Comparison of ENCODE assay signal across 14 cellular contexts in the genomic region with DNA sequence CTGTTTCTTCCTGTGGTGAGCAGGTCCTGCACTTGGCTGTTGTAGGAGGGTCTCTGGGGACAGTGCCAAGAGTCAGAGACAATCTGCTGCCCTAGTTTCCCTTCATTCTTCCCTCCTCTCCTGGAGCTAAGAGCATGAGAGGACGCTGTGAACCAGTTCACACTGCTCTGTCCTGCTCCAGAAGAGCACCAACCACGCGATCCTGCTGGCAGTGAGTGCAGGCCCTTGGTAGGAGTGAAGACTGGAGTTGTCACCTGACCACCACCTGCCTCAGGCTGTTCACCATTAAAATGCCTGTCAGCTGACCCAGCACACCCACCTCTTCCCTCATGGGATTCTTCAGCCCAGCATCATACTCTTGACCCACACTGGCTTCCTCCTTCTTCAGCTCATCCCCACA. TPM values are rescaled to one million over a fixed set of nuclear protein-coding genes. Genes with fewer than 3 reads are reported as not detected.
DNase-seq lines count a peak whose midpoint lies in the region; ATAC-seq and TF ChIP-seq lines count a peak whose summit lies in the region.
"Had no signal": no experiment of that assay in that cellular context is flagged by ENCODE, and none has a peak within 500 bp of the region (broad histone marks: within the 10 kb centered on the region; RNA-seq: fewer than 3 reads in every experiment).

No MANE protein-coding gene starts in this region.

- H3K27ac Mint-ChIP-seq in activated naive CD8-positive, alpha-beta T cell treated with anti-CD3 and anti-CD28 coated beads, Interleukin-2, amount 10 ng/mL, durations not matched to agents 7 days and 5 days, result peak overlapping the region; percentile 90
- H3K27ac Mint-ChIP-seq in activated naive CD8-positive, alpha-beta T cell treated with anti-CD3 and anti-CD28 coated beads for 36 hours, result no peak overlapping the region
- H3K27ac Mint-ChIP-seq in activated T-helper 1 cell treated with anti-CD3 and anti-CD28 coated beads, Interleukin-12 subunit alpha, Interleukin-12 subunit beta, Interleukin-2, Interleukin-4 antibody, amounts not matched to agents 30 ng/mL and 10 ng/mL and 1 ng/mL, durations not matched to agents 14 hours and 24 hours and 36 hours, result no peak overlapping the region
- H3K27ac Mint-ChIP-seq in natural killer cell, result peak overlapping the region; percentile 69 to 96

- no peak overlapping the region for H3K4me3 Mint-ChIP-seq in activated naive CD8-positive, alpha-beta T cell treated with anti-CD3 and anti-CD28 coated beads, Interleukin-2, amount 10 ng/mL, durations not matched to agents 7 days and 5 days
- H3K4me3 Mint-ChIP-seq in activated naive CD8-positive, alpha-beta T cell treated with anti-CD3 and anti-CD28 coated beads for 36 hours, result no peak overlapping the region
- peak overlapping the region; percentile 45 for H3K4me3 Mint-ChIP-seq in activated T-helper 1 cell treated with anti-CD3 and anti-CD28 coated beads, Interleukin-12 subunit alpha, Interleukin-12 subunit beta, Interleukin-2, Interleukin-4 antibody, amounts not matched to agents 30 ng/mL and 10 ng/mL and 1 ng/mL, durations not matched to agents 14 hours and 24 hours and 36 hours
- peak overlapping the region; percentile 59 for H3K4me3 Mint-ChIP-seq in natural killer cell

- peaks cover 40% of the 10 kb centered on the region for H3K36me3 Mint-ChIP-seq in activated naive CD8-positive, alpha-beta T cell treated with anti-CD3 and anti-CD28 coated beads, Interleukin-2, amount 10 ng/mL, durations not matched to agents 7 days and 5 days
- no peaks in the 10 kb centered on the region for H3K36me3 Mint-ChIP-seq in activated naive CD8-positive, alpha-beta T cell treated with anti-CD3 and anti-CD28 coated beads for 36 hours
- peaks cover 18% of the 10 kb centered on the region for H3K36me3 Mint-ChIP-seq in activated T-helper 1 cell treated with anti-CD3 and anti-CD28 coated beads, Interleukin-12 subunit alpha, Interleukin-12 subunit beta, Interleukin-2, Interleukin-4 antibody, amounts not matched to agents 30 ng/mL and 10 ng/mL and 1 ng/mL, durations not matched to agents 14 hours and 24 hours and 36 hours (ENCODE audit: low read depth)
- H3K36me3 Mint-ChIP-seq in natural killer cell, result no peaks in the 10 kb centered on the region
- H3K36me3 Mint-ChIP-seq: CD4-positive, alpha-beta memory T cell had no signal

- POLR2A ChIA-PET in activated naive CD8-positive, alpha-beta T cell treated with anti-CD3 and anti-CD28 coated beads, Interleukin-2, amount 10 ng/mL, durations not matched to agents 7 days and 5 days (lab: Charles Lee), result no interaction called here

- H3K27me3 Mint-ChIP-seq in activated naive CD8-positive, alpha-beta T cell treated with anti-CD3 and anti-CD28 coated beads, Interleukin-2, amount 10 ng/mL, durations not matched to agents 7 days and 5 days, result peaks cover 8% of the 10 kb centered on the region
- H3K27me3 Mint-ChIP-seq in activated naive CD8-positive, alpha-beta T cell treated with anti-CD3 and anti-CD28 coated beads for 36 hours, result peaks cover 44% of the 10 kb centered on the region
- H3K27me3 Mint-ChIP-seq in activated T-helper 1 cell treated with anti-CD3 and anti-CD28 coated beads, Interleukin-12 subunit alpha, Interleukin-12 subunit beta, Interleukin-2, Interleukin-4 antibody, amounts not matched to agents 30 ng/mL and 10 ng/mL and 1 ng/mL, durations not matched to agents 14 hours and 24 hours and 36 hours (ENCODE audit: insufficient read depth), result peaks cover 10% of the 10 kb centered on the region
- H3K27me3 Mint-ChIP-seq in natural killer cell (ENCODE audit: low read depth in 2 of 2), result peaks cover 0 to 3% of the 10 kb centered on the region in 2 donors

- H3K9me3 Mint-ChIP-seq in activated naive CD8-positive, alpha-beta T cell treated with anti-CD3 and anti-CD28 coated beads, Interleukin-2, amount 10 ng/mL, durations not matched to agents 7 days and 5 days, result peaks cover 3% of the 10 kb centered on the region
- no peaks in the 10 kb centered on the region for H3K9me3 Mint-ChIP-seq in activated naive CD8-positive, alpha-beta T cell treated with anti-CD3 and anti-CD28 coated beads for 36 hours
- no peaks in the 10 kb centered on the region for H3K9me3 Mint-ChIP-seq in activated T-helper 1 cell treated with anti-CD3 and anti-CD28 coated beads, Interleukin-12 subunit alpha, Interleukin-12 subunit beta, Interleukin-2, Interleukin-4 antibody, amounts not matched to agents 30 ng/mL and 10 ng/mL and 1 ng/mL, durations not matched to agents 14 hours and 24 hours and 36 hours
- no peaks in the 10 kb centered on the region for H3K9me3 Mint-ChIP-seq in natural killer cell

- TF ChIP-seq CTCF in natural killer cell (IDR thresholded peaks at IDR 0.05) (no peak), GM10266 (IDR thresholded peaks at IDR 0.05; ENCODE audit: control insufficient read depth, insufficient read depth, low read depth, missing control alignments) (no peak)

- ATAC-seq in activated naive CD8-positive, alpha-beta T cell treated with anti-CD3 and anti-CD28 coated beads, Interleukin-2, amount 10 ng/mL, durations not matched to agents 7 days and 5 days (ENCODE audit: low read depth), result no peak
- ATAC-seq in natural killer cell, result no peak

- peaks cover 41% of the 10 kb centered on the region for H3K4me1 Mint-ChIP-seq in activated naive CD8-positive, alpha-beta T cell treated with anti-CD3 and anti-CD28 coated beads, Interleukin-2, amount 10 ng/mL, durations not matched to agents 7 days and 5 days
- H3K4me1 Mint-ChIP-seq in activated naive CD8-positive, alpha-beta T cell treated with anti-CD3 and anti-CD28 coated beads for 36 hours, result peaks cover 16% of the 10 kb centered on the region
- peaks cover 44% of the 10 kb centered on the region for H3K4me1 Mint-ChIP-seq in activated T-helper 1 cell treated with anti-CD3 and anti-CD28 coated beads, Interleukin-12 subunit alpha, Interleukin-12 subunit beta, Interleukin-2, Interleukin-4 antibody, amounts not matched to agents 30 ng/mL and 10 ng/mL and 1 ng/mL, durations not matched to agents 14 hours and 24 hours and 36 hours (ENCODE audit: low read depth)
- H3K4me1 Mint-ChIP-seq in natural killer cell, result peaks cover 26 to 41% of the 10 kb centered on the region in 2 donors

- DNase-seq in activated naive CD8-positive, alpha-beta T cell treated with anti-CD3 and anti-CD28 coated beads, Interleukin-2, amount 10 ng/mL, durations not matched to agents 7 days and 5 days, result no peak
- DNase-seq in activated naive CD8-positive, alpha-beta T cell treated with anti-CD3 and anti-CD28 coated beads for 36 hours, result no peak
- no peak for DNase-seq in activated T-helper 1 cell treated with anti-CD3 and anti-CD28 coated beads, Interleukin-12 subunit alpha, Interleukin-12 subunit beta, Interleukin-2, Interleukin-4 antibody, amounts not matched to agents 30 ng/mL and 10 ng/mL and 1 ng/mL, durations not matched to agents 14 hours and 24 hours and 36 hours (ENCODE audit: low spot score)
- no peak for DNase-seq in natural killer cell
- no peak for DNase-seq in GM10266 (ENCODE audit: extremely low spot score)
- no peak for DNase-seq in nucleus accumbens (lab: John Stamatoyannopoulos, UW)
- DNase-seq in HuH-7 (ENCODE audit: low spot score), result no peak
- DNase-seq: CD4-positive, alpha-beta memory T cell; MM.1S; NCI-H1105 treated with DMSO at 0.1 percent for 48 hours; NCI-H187 treated with DMSO at 0.1 percent for 48 hours; NCI-H2171 treated with DMSO at 0.1 percent for 48 hours; NCI-H774; PC-9 had no signal

- intact Hi-C loops in activated T-helper 1 cell treated with anti-CD3 and anti-CD28 coated beads, Interleukin-12 subunit alpha, Interleukin-12 subunit beta, Interleukin-2, Interleukin-4 antibody, amounts not matched to agents 30 ng/mL and 10 ng/mL and 1 ng/mL, durations not matched to agents 14 hours and 24 hours and 36 hours (cut with micrococcal nuclease), result no loop called here
- intact Hi-C loops in natural killer cell (cut with micrococcal nuclease), result no loop called here

RNA-seq across cellular contexts. Expression of gene TM6SF1, which starts 2.9 kb away (rescaled TPM):
- 10 to 100 TPM; 14.3 to 16.3 TPM for total RNA-seq in activated naive CD8-positive, alpha-beta T cell treated with anti-CD3 and anti-CD28 coated beads, Interleukin-2, amount 10 ng/mL, durations not matched to agents 7 days and 5 days
- total RNA-seq in activated naive CD8-positive, alpha-beta T cell treated with anti-CD3 and anti-CD28 coated beads for 36 hours, result 1 to 10 TPM; 1.6 TPM
- 4.5 and 5.2 TPM in 2 replicates for total RNA-seq in activated T-helper 1 cell treated with anti-CD3 and anti-CD28 coated beads, Interleukin-12 subunit alpha, Interleukin-12 subunit beta, Interleukin-2, Interleukin-4 antibody, amounts not matched to agents 30 ng/mL and 10 ng/mL and 1 ng/mL, durations not matched to agents 14 hours and 24 hours and 36 hours
- total RNA-seq in natural killer cell, result 10 to 100 TPM; 10.4 to 15.5 (median 12.6) TPM
- total RNA-seq: PC-9 had no signal

RNA-seq across cellular contexts. Expression of gene BTBD1, which starts 43.3 kb away (rescaled TPM):
- 10 to 100 TPM; 56.3 to 59.2 TPM for total RNA-seq in activated naive CD8-positive, alpha-beta T cell treated with anti-CD3 and anti-CD28 coated beads, Interleukin-2, amount 10 ng/mL, durations not matched to agents 7 days and 5 days
- total RNA-seq in activated naive CD8-positive, alpha-beta T cell treated with anti-CD3 and anti-CD28 coated beads for 36 hours, result 10 to 100 TPM; 62.4 to 63.3 TPM
- 61.7 and 61.8 TPM in 2 replicates for total RNA-seq in activated T-helper 1 cell treated with anti-CD3 and anti-CD28 coated beads, Interleukin-12 subunit alpha, Interleukin-12 subunit beta, Interleukin-2, Interleukin-4 antibody, amounts not matched to agents 30 ng/mL and 10 ng/mL and 1 ng/mL, durations not matched to agents 14 hours and 24 hours and 36 hours
- 10 to 100 TPM; 42.5 to 54.4 (median 54.0) TPM for total RNA-seq in natural killer cell

Comparison
In these comparisons a context has a peak if more than half of its experiments do, and no peak if none do; other contexts are left out.
1. H3K27ac Mint-ChIP-seq: peak in activated naive CD8-positive, alpha-beta T cell treated with anti-CD3 and anti-CD28 coated beads, Interleukin-2, amount 10 ng/mL, durations not matched to agents 7 days and 5 days (single experiment) and natural killer cell (2 of 2); none in activated naive CD8-positive, alpha-beta T cell treated with anti-CD3 and anti-CD28 coated beads for 36 hours (single experiment) and activated T-helper 1 cell treated with anti-CD3 and anti-CD28 coated beads, Interleukin-12 subunit alpha, Interleukin-12 subunit beta, Interleukin-2, Interleukin-4 antibody, amounts not matched to agents 30 ng/mL and 10 ng/mL and 1 ng/mL, durations not matched to agents 14 hours and 24 hours and 36 hours (single experiment).
2. H3K4me3 Mint-ChIP-seq: peak in activated T-helper 1 cell treated with anti-CD3 and anti-CD28 coated beads, Interleukin-12 subunit alpha, Interleukin-12 subunit beta, Interleukin-2, Interleukin-4 antibody, amounts not matched to agents 30 ng/mL and 10 ng/mL and 1 ng/mL, durations not matched to agents 14 hours and 24 hours and 36 hours (single experiment) and natural killer cell (single experiment); none in activated naive CD8-positive, alpha-beta T cell treated with anti-CD3 and anti-CD28 coated beads, Interleukin-2, amount 10 ng/mL, durations not matched to agents 7 days and 5 days (single experiment) and activated naive CD8-positive, alpha-beta T cell treated with anti-CD3 and anti-CD28 coated beads for 36 hours (single experiment).